1 cellular context compared by ENCODE assay signal in the genomic region with DNA sequence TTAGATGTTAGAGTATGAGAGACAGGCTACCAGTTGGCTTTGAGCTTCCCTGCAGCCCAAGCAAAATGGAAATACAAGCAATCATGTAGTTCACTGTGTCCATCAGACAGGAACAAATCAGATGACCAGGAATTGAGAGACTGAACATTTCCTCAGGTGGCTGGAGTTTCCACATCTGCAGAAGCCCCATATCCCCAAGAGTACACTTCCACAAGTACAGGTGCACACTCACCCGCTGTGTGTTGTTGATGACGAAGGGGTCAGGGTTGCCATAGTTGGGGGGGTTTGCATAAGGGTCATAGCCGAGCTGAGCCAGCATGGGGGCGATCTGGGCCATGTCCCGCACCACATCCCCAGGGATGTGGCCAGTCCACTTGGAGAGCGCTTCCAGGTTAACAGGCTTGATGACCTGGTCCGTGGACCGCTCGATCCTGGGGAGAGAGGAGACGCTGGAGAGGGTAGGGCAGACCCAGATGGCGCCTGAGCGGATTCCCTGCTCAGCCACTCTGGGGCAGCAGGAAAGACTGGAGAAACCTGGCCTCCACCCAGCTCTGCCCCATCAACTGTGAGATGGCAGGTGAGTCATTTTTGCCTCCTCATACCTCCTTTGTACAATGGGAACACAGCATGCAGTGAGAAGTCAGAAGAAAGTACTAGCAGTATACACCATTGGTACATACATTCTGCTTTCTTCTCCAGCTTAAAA.
TF ChIP-seq lines count a peak whose summit lies in the region.

No MANE protein-coding gene starts in this region.

TF ChIP-seq in SK-N-SH treated with all-trans-retinoic acid at 6 μM for 48 hours, 23 proteins besides CTCF, POLR2A, EP300 and RAD21 (continued from another document):
- TF ChIP-seq, protein P1, sequence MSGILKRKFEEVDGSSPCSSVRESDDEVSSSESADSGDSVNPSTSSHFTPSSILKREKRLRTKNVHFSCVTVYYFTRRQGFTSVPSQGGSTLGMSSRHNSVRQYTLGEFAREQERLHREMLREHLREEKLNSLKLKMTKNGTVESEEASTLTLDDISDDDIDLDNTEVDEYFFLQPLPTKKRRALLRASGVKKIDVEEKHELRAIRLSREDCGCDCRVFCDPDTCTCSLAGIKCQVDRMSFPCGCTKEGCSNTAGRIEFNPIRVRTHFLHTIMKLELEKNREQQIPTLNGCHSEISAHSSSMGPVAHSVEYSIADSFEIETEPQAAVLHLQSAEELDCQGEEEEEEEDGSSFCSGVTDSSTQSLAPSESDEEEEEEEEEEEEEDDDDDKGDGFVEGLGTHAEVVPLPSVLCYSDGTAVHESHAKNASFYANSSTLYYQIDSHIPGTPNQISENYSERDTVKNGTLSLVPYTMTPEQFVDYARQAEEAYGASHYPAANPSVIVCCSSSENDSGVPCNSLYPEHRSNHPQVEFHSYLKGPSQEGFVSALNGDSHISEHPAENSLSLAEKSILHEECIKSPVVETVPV (CRISPR knock-in tag; IDR thresholded peaks at IDR 0.05), result no peak
- TF ChIP-seq CSDC2 (CRISPR knock-in tag; IDR thresholded peaks at IDR 0.05) (no peak), ARNTL (CRISPR knock-in tag; IDR thresholded peaks at IDR 0.05; ENCODE audit: borderline replicate concordance, low read depth) (no peak), RARB (CRISPR knock-in tag; IDR thresholded peaks at IDR 0.05) (no peak), ZFP30 (CRISPR knock-in tag; IDR thresholded peaks at IDR 0.05) (no peak), ZC3H10 (CRISPR knock-in tag; IDR thresholded peaks at IDR 0.05) (no peak), BACH2 (CRISPR knock-in tag; IDR thresholded peaks at IDR 0.05; ENCODE audit: borderline replicate concordance) (no peak), ISL1 (CRISPR knock-in tag; IDR thresholded peaks at IDR 0.05) (no peak), ESRRG (CRISPR knock-in tag; IDR thresholded peaks at IDR 0.05) (no peak), SNAI2 (CRISPR knock-in tag; IDR thresholded peaks at IDR 0.05) (no peak)
- TF ChIP-seq, protein P2, sequence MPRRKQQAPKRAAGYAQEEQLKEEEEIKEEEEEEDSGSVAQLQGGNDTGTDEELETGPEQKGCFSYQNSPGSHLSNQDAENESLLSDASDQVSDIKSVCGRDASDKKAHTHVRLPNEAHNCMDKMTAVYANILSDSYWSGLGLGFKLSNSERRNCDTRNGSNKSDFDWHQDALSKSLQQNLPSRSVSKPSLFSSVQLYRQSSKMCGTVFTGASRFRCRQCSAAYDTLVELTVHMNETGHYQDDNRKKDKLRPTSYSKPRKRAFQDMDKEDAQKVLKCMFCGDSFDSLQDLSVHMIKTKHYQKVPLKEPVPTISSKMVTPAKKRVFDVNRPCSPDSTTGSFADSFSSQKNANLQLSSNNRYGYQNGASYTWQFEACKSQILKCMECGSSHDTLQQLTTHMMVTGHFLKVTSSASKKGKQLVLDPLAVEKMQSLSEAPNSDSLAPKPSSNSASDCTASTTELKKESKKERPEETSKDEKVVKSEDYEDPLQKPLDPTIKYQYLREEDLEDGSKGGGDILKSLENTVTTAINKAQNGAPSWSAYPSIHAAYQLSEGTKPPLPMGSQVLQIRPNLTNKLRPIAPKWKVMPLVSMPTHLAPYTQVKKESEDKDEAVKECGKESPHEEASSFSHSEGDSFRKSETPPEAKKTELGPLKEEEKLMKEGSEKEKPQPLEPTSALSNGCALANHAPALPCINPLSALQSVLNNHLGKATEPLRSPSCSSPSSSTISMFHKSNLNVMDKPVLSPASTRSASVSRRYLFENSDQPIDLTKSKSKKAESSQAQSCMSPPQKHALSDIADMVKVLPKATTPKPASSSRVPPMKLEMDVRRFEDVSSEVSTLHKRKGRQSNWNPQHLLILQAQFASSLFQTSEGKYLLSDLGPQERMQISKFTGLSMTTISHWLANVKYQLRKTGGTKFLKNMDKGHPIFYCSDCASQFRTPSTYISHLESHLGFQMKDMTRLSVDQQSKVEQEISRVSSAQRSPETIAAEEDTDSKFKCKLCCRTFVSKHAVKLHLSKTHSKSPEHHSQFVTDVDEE (CRISPR knock-in tag; IDR thresholded peaks at IDR 0.05), result no peak
- TF ChIP-seq, protein P3, sequence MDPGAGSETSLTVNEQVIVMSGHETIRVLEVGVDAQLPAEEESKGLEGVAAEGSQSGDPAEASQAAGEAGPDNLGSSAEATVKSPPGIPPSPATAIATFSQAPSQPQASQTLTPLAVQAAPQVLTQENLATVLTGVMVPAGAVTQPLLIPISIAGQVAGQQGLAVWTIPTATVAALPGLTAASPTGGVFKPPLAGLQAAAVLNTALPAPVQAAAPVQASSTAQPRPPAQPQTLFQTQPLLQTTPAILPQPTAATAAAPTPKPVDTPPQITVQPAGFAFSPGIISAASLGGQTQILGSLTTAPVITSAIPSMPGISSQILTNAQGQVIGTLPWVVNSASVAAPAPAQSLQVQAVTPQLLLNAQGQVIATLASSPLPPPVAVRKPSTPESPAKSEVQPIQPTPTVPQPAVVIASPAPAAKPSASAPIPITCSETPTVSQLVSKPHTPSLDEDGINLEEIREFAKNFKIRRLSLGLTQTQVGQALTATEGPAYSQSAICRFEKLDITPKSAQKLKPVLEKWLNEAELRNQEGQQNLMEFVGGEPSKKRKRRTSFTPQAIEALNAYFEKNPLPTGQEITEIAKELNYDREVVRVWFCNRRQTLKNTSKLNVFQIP (CRISPR knock-in tag; IDR thresholded peaks at IDR 0.05; ENCODE audit: borderline replicate concordance, low read depth), result no peak
- TF ChIP-seq, protein P4, sequence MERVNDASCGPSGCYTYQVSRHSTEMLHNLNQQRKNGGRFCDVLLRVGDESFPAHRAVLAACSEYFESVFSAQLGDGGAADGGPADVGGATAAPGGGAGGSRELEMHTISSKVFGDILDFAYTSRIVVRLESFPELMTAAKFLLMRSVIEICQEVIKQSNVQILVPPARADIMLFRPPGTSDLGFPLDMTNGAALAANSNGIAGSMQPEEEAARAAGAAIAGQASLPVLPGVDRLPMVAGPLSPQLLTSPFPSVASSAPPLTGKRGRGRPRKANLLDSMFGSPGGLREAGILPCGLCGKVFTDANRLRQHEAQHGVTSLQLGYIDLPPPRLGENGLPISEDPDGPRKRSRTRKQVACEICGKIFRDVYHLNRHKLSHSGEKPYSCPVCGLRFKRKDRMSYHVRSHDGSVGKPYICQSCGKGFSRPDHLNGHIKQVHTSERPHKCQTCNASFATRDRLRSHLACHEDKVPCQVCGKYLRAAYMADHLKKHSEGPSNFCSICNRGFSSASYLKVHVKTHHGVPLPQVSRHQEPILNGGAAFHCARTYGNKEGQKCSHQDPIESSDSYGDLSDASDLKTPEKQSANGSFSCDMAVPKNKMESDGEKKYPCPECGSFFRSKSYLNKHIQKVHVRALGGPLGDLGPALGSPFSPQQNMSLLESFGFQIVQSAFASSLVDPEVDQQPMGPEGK (CRISPR knock-in tag; IDR thresholded peaks at IDR 0.05; ENCODE audit: borderline replicate concordance), result no peak
